15 cellular contexts compared by ENCODE assay signal in the genomic region with DNA sequence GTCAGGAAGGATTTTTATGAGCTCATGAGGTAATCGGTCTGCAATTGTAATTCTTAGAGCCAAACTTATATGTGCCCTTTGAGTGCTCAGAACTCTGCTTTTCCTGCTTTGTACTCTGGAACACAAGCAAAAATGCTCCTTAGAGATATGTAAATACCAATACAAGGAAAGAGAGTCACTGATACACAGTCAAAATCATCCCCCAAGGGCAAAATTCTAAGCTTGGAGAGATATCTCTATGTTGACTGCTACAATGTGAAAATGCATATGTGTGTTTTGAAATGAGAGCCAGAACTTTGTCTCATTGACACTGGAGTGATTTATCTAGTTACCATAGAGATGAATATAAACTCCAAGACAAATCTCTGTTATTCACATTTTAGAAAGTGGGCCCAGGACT.
A peak's percentile ranks its signal among the peaks of the same experiment; 100 is the strongest.
DNase-seq lines count a peak whose midpoint lies in the region; ATAC-seq and TF ChIP-seq lines count a peak whose summit lies in the region.
"Had no signal": no experiment of that assay in that cellular context is flagged by ENCODE, and none has a peak within 500 bp of the region (broad histone marks: within the 10 kb centered on the region; RNA-seq: fewer than 3 reads in every experiment).

No MANE protein-coding gene starts in this region.

- no peaks in the 10 kb centered on the region for H3K36me3 Mint-ChIP-seq in MCF 10A (ENCODE audit: insufficient read depth, unreplicated experiment)

- CTCF ChIA-PET in mammary epithelial cell (lab: Charles Lee; ENCODE audit: low non-redundant PET) (no interaction called here), MCF 10A (lab: Yijun Ruan, JAX) (no interaction called here)

- H2BK15ac ChIP-seq in neuronal stem cell (ENCODE audit: low read length), result no peak overlapping the region

- dilution Hi-C loops in mammary epithelial cell (cut with HindIII; ENCODE audit: low sequenced_read_pairs), result no loop called here

- DNase-seq in mammary epithelial cell (no peak), MCF 10A (ENCODE audit: unreplicated experiment) (no peak), NCI-H460 (ENCODE audit: extremely low read depth, low read depth) (peak; percentile 1), neuronal stem cell (ENCODE audit: low spot score) (no peak), spleen (no peak), posterior vena cava (ENCODE audit: low spot score) (no peak)
- DNase-seq: AML-193; CD4-positive, alpha-beta T cell; DMS79 treated with DMSO at 0.1 percent for 48 hours had no signal

- no peak overlapping the region for H2BK5ac ChIP-seq in neuronal stem cell (ENCODE audit: low read length)

- no peak overlapping the region for H3K27ac ChIP-seq in mammary epithelial cell (ENCODE audit: insufficient read depth, low read depth, low read length)
- H3K27ac ChIP-seq in neuronal stem cell (replicated peaks; ENCODE audit: low read length), result no peak overlapping the region
- H3K27ac ChIP-seq in spleen, result no peak overlapping the region
- H3K27ac ChIP-seq: 22Rv1, A549, C4-2B had no signal

- H3K9me3 Mint-ChIP-seq in MCF 10A (ENCODE audit: unreplicated experiment), result no peaks in the 10 kb centered on the region
- H3K9me3 Mint-ChIP-seq: GM23338 had no signal

- H3K4me1 Mint-ChIP-seq in MCF 10A (ENCODE audit: insufficient read depth, unreplicated experiment), result no peaks in the 10 kb centered on the region
- H3K4me1 Mint-ChIP-seq: GM23338 had no signal

- H3K79me2 ChIP-seq in mammary epithelial cell (ENCODE audit: insufficient read depth, low read length), result no peaks in the 10 kb centered on the region

- no peak overlapping the region for H3K4me3 Mint-ChIP-seq in MCF 10A (ENCODE audit: unreplicated experiment)
- H3K4me3 Mint-ChIP-seq: CD4-positive, alpha-beta T cell; GM23338 had no signal

- H3K9ac ChIP-seq in mammary epithelial cell (ENCODE audit: insufficient read depth, low read length), result no peak overlapping the region
- no peak overlapping the region for H3K9ac ChIP-seq in neuronal stem cell (ENCODE audit: low read depth, low read length, poor library complexity)

- H4K20me1 ChIP-seq in mammary epithelial cell (ENCODE audit: insufficient read depth, low read length), result no peaks in the 10 kb centered on the region

- TF ChIP-seq CTCF in mammary epithelial cell (conservative IDR thresholded peaks at IDR 0.05 in 1 of 2, IDR thresholded peaks at IDR 0.05 in 1 of 2; ENCODE audit: extremely low read depth in 1 of 2, insufficient read depth in 1 of 2, low read depth in 1 of 2, low read length in 2 of 2) (no peak), MCF 10A (IDR thresholded peaks at IDR 0.05; ENCODE audit: unreplicated experiment) (no peak), spleen (IDR thresholded peaks at IDR 0.05 in 8 of 11, conservative IDR thresholded peaks at IDR 0.05 in 3 of 11) (no peak)

- no peak overlapping the region for H2BK12ac ChIP-seq in neuronal stem cell (ENCODE audit: low read length)

- no peak for ATAC-seq in GM18870 (IDR thresholded peaks at IDR 0.05; ENCODE audit: unreplicated experiment)
- ATAC-seq: A549, GM23338, HCT116 had no signal

- H3K4me1 ChIP-seq in mammary epithelial cell (ENCODE audit: insufficient read depth, low read length) (no peaks in the 10 kb centered on the region), neuronal stem cell (ENCODE audit: control insufficient read depth in 2 of 2, insufficient read depth in 1 of 2, low read depth in 1 of 2, low read length in 2 of 2) (no peaks in the 10 kb centered on the region), spleen (no peaks in the 10 kb centered on the region)
- H3K4me1 ChIP-seq: A549 had no signal

- H3K4ac ChIP-seq in neuronal stem cell (ENCODE audit: low read length), result no peak overlapping the region

- intact Hi-C loops in mammary epithelial cell (cut with micrococcal nuclease), result no loop called here
- intact Hi-C loops in MCF 10A (cut with micrococcal nuclease), result no loop called here
- intact Hi-C loops in spleen (cut with DNase I; ENCODE audit: low total_unique reads), result no loop called here
- intact Hi-C loops in posterior vena cava (cut with DNase I), result no loop called here

- H4K91ac ChIP-seq in neuronal stem cell (ENCODE audit: low read depth, low read length, poor library complexity), result no peak overlapping the region

- no peak overlapping the region for H2AK5ac ChIP-seq in neuronal stem cell (ENCODE audit: low read depth, low read length)

- no peak overlapping the region for H3K14ac ChIP-seq in neuronal stem cell (ENCODE audit: low read length)

- no peaks in the 10 kb centered on the region for H3K79me1 ChIP-seq in neuronal stem cell (ENCODE audit: low read depth, low read length)

- BruUV-seq in mammary epithelial cell (replicated peaks; lab: Mats Ljungman, UMichigan), result no TSS peak
- no TSS peak for BruUV-seq in MCF 10A (replicated peaks; lab: Mats Ljungman, UMichigan)

- no peak overlapping the region for H3K4me3 ChIP-seq in mammary epithelial cell (replicated peaks in 1 of 3; ENCODE audit: insufficient read depth in 1 of 3, low read depth in 2 of 3, low read length in 3 of 3)
- H3K4me3 ChIP-seq in neuronal stem cell (ENCODE audit: low read length in 2 of 2), result no peak overlapping the region
- H3K4me3 ChIP-seq in spleen, result no peak overlapping the region
- H3K4me3 ChIP-seq: A549, GM23338 had no signal

- no peak overlapping the region for H3K27ac Mint-ChIP-seq in MCF 10A (ENCODE audit: low read depth, unreplicated experiment)
- H3K27ac Mint-ChIP-seq: CD4-positive, alpha-beta T cell; GM23338 had no signal

- H2AFZ ChIP-seq in mammary epithelial cell (ENCODE audit: low read depth, low read length) (peak overlapping the region; percentile 17), neuronal stem cell (ENCODE audit: low read length) (peak overlapping the region; percentile 40)
- H2AFZ ChIP-seq: GM23338 had no signal

- no peaks in the 10 kb centered on the region for H3K27me3 ChIP-seq in mammary epithelial cell (ENCODE audit: insufficient read depth, low read length)
- peaks cover 0 to 2% (median 0%) of the 10 kb centered on the region in 3 experiments for H3K27me3 ChIP-seq in neuronal stem cell (ENCODE audit: control insufficient read depth in 3 of 3, insufficient read depth in 3 of 3, low read depth in 1 of 3, low read length in 3 of 3)
- H3K27me3 ChIP-seq in spleen (replicated peaks in 1 of 7), result no peaks in the 10 kb centered on the region

- TF ChIP-seq POLR2A in spleen (IDR thresholded peaks at IDR 0.05), result no peak

- in situ Hi-C loops in mammary epithelial cell (cut with MboI; ENCODE audit: low sequenced_read_pairs in 2 of 2), result no loop called here

- POLR2A ChIA-PET in MCF 10A (lab: Yijun Ruan, JAX), result interaction anchor here (0.6 kb wide), 1 partner anchor 133 kb away, joined by 3 read pairs; no protein-coding TSS in a partner anchor

- H3K23ac ChIP-seq in neuronal stem cell (ENCODE audit: low read depth, low read length, poor library complexity), result no peak overlapping the region

- no peaks in the 10 kb centered on the region for H3K9me3 ChIP-seq in mammary epithelial cell (replicated peaks; ENCODE audit: insufficient read depth, low read length)
- H3K9me3 ChIP-seq in neuronal stem cell (replicated peaks in 1 of 2; ENCODE audit: control insufficient read depth in 2 of 2, insufficient read depth in 1 of 2, low read depth in 1 of 2, low read length in 2 of 2), result no peaks in the 10 kb centered on the region
- peaks cover 0 to 5% (median 0%) of the 10 kb centered on the region in 8 donors for H3K9me3 ChIP-seq in spleen
- H3K9me3 ChIP-seq: A549 had no signal

- H3K36me3 ChIP-seq in mammary epithelial cell (ENCODE audit: insufficient read depth, low read length), result no peaks in the 10 kb centered on the region
- H3K36me3 ChIP-seq in neuronal stem cell (replicated peaks in 1 of 2; ENCODE audit: control insufficient read depth in 2 of 2, insufficient read depth in 2 of 2, low read length in 2 of 2), result no peaks in the 10 kb centered on the region
- H3K36me3 ChIP-seq in spleen, result no peaks in the 10 kb centered on the region

- no peak overlapping the region for H4K8ac ChIP-seq in neuronal stem cell (ENCODE audit: low read depth, low read length)

- whole genome bisulfite sequencing in mammary epithelial cell (ENCODE audit: low coverage, missing lambda C conversion rate), result 18% methylated on average over 1 of the region's 1 CpG
- no CpG with 5 or more reads among the region's 1 CpG for WGBS in neuronal stem cell (ENCODE audit: extremely low coverage in 2 of 2, insufficient read length in 2 of 2, insufficient replicate concordance in 1 of 2), 2 donors
- WGBS in spleen, 5 donors, result 77 to 90% (median 80%) methylated on average over 1 of the region's 1 CpG

- no peaks in the 10 kb centered on the region for H3K27me3 Mint-ChIP-seq in MCF 10A (ENCODE audit: insufficient read depth, unreplicated experiment)
- H3K27me3 Mint-ChIP-seq: CD4-positive, alpha-beta T cell had no signal

- no peak overlapping the region for H3K18ac ChIP-seq in neuronal stem cell (ENCODE audit: low read length)

- H2BK120ac ChIP-seq in neuronal stem cell (ENCODE audit: low read depth, low read length), result no peak overlapping the region

- H3K4me2 ChIP-seq in mammary epithelial cell (ENCODE audit: insufficient read depth, low read depth, low read length) (no peak overlapping the region), neuronal stem cell (ENCODE audit: insufficient read depth, low read length, poor library complexity, severe bottlenecking) (no peak overlapping the region)
- H3K4me2 ChIP-seq: A549, GM23338 had no signal
